In the genomic region with DNA sequence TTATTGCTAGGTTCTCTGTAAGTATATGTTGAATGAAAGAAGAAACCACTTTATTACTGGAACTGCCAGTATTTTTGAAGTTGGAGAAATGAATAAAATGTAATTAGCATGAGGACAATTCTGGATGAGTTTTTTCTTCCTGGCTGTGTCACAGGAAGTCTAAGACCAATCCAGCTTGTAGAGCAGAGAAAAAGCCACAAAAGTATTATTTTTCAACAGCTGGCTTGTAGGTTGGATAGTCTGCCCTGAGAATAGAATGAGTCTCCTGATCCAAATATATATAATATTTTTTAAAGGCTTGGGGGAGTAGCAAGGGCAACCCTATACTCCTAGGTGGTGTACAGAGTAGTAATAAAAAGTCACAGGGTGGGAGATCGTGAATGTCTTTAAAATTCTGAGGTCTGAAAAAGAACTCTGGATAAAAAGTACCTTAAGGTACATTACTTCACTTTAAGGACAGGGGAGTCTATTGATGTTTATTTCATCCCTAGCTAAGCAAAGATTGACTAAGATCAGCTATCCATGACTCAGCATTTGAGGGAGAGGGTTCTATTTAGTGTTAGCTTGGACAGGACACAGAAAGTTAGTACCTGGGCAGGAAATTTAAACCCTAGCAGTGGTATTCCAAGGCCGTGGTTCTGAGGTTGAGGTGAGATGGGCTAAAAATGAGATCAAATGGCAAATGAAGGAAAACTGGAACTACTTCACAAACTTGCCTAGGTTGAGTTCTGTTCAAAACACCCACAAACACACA, we compare ENCODE assay signal across 1 cellular context.
TF ChIP-seq lines count a peak whose summit lies in the region.

No MANE protein-coding gene starts in this region.

TF ChIP-seq in K562, 482 proteins besides CTCF, POLR2A, EP300 and RAD21 (continued from another document and continues in another):
- TF ChIP-seq, protein P1, sequence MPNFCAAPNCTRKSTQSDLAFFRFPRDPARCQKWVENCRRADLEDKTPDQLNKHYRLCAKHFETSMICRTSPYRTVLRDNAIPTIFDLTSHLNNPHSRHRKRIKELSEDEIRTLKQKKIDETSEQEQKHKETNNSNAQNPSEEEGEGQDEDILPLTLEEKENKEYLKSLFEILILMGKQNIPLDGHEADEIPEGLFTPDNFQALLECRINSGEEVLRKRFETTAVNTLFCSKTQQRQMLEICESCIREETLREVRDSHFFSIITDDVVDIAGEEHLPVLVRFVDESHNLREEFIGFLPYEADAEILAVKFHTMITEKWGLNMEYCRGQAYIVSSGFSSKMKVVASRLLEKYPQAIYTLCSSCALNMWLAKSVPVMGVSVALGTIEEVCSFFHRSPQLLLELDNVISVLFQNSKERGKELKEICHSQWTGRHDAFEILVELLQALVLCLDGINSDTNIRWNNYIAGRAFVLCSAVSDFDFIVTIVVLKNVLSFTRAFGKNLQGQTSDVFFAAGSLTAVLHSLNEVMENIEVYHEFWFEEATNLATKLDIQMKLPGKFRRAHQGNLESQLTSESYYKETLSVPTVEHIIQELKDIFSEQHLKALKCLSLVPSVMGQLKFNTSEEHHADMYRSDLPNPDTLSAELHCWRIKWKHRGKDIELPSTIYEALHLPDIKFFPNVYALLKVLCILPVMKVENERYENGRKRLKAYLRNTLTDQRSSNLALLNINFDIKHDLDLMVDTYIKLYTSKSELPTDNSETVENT (CRISPR knock-in tag; IDR thresholded peaks at IDR 0.05): no peak
- no peak for TF ChIP-seq ZNF184 (CRISPR knock-in tag; IDR thresholded peaks at IDR 0.05)
- peak; percentile 88 for TF ChIP-seq NFE2L1 (tag; IDR thresholded peaks at IDR 0.05; ENCODE audit: borderline replicate concordance, low read depth)
- no peak for TF ChIP-seq ZNF41 (CRISPR knock-in tag; conservative IDR thresholded peaks at IDR 0.05)
- TF ChIP-seq C11orf30 (IDR thresholded peaks at IDR 0.05; ENCODE audit: low read depth): peak; percentile 95
- no peak for TF ChIP-seq GTF2F1 (IDR thresholded peaks at IDR 0.05; ENCODE audit: low read depth, low read length)
- TF ChIP-seq ETS2 (tag; IDR thresholded peaks at IDR 0.05; ENCODE audit: borderline replicate concordance, poor library complexity, severe bottlenecking): no peak
- TF ChIP-seq GATA2 (CRISPR knock-in tag; IDR thresholded peaks at IDR 0.05): no peak
- peak; percentile 88 for TF ChIP-seq BACH1 (tag; IDR thresholded peaks at IDR 0.05)
- TF ChIP-seq SIRT6 (IDR thresholded peaks at IDR 0.05; ENCODE audit: low read depth, low read length): no peak
- TF ChIP-seq, protein P2, sequence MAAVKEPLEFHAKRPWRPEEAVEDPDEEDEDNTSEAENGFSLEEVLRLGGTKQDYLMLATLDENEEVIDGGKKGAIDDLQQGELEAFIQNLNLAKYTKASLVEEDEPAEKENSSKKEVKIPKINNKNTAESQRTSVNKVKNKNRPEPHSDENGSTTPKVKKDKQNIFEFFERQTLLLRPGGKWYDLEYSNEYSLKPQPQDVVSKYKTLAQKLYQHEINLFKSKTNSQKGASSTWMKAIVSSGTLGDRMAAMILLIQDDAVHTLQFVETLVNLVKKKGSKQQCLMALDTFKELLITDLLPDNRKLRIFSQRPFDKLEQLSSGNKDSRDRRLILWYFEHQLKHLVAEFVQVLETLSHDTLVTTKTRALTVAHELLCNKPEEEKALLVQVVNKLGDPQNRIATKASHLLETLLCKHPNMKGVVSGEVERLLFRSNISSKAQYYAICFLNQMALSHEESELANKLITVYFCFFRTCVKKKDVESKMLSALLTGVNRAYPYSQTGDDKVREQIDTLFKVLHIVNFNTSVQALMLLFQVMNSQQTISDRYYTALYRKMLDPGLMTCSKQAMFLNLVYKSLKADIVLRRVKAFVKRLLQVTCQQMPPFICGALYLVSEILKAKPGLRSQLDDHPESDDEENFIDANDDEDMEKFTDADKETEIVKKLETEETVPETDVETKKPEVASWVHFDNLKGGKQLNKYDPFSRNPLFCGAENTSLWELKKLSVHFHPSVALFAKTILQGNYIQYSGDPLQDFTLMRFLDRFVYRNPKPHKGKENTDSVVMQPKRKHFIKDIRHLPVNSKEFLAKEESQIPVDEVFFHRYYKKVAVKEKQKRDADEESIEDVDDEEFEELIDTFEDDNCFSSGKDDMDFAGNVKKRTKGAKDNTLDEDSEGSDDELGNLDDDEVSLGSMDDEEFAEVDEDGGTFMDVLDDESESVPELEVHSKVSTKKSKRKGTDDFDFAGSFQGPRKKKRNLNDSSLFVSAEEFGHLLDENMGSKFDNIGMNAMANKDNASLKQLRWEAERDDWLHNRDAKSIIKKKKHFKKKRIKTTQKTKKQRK (IDR thresholded peaks at IDR 0.05; ENCODE audit: borderline replicate concordance, low read depth, low read length): no peak
- TF ChIP-seq, protein P3, sequence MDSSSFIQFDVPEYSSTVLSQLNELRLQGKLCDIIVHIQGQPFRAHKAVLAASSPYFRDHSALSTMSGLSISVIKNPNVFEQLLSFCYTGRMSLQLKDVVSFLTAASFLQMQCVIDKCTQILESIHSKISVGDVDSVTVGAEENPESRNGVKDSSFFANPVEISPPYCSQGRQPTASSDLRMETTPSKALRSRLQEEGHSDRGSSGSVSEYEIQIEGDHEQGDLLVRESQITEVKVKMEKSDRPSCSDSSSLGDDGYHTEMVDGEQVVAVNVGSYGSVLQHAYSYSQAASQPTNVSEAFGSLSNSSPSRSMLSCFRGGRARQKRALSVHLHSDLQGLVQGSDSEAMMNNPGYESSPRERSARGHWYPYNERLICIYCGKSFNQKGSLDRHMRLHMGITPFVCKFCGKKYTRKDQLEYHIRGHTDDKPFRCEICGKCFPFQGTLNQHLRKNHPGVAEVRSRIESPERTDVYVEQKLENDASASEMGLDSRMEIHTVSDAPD (CRISPR knock-in tag; IDR thresholded peaks at IDR 0.05): no peak
- no peak for TF ChIP-seq POLR2B (IDR thresholded peaks at IDR 0.05; ENCODE audit: low read depth, partially characterized antibody)
- no peak for TF ChIP-seq BRF1 (IDR thresholded peaks at IDR 0.05; ENCODE audit: borderline replicate concordance, extremely low read depth, insufficient read length)
- TF ChIP-seq CHCHD3 (CRISPR knock-in tag; IDR thresholded peaks at IDR 0.05): no peak
- TF ChIP-seq, protein P4, sequence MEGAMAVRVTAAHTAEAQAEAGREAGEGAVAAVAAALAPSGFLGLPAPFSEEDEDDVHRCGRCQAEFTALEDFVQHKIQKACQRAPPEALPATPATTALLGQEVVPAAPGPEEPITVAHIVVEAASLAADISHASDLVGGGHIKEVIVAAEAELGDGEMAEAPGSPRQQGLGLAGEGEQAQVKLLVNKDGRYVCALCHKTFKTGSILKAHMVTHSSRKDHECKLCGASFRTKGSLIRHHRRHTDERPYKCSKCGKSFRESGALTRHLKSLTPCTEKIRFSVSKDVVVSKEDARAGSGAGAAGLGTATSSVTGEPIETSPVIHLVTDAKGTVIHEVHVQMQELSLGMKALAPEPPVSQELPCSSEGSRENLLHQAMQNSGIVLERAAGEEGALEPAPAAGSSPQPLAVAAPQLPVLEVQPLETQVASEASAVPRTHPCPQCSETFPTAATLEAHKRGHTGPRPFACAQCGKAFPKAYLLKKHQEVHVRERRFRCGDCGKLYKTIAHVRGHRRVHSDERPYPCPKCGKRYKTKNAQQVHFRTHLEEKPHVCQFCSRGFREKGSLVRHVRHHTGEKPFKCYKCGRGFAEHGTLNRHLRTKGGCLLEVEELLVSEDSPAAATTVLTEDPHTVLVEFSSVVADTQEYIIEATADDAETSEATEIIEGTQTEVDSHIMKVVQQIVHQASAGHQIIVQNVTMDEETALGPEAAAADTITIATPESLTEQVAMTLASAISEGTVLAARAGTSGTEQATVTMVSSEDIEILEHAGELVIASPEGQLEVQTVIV (CRISPR knock-in tag; IDR thresholded peaks at IDR 0.05; ENCODE audit: borderline replicate concordance): no peak
- TF ChIP-seq, protein P5, sequence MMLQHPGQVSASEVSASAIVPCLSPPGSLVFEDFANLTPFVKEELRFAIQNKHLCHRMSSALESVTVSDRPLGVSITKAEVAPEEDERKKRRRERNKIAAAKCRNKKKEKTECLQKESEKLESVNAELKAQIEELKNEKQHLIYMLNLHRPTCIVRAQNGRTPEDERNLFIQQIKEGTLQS (IDR thresholded peaks at IDR 0.05): peak; percentile 25; the same call in 1 of the 2 replicates
- TF ChIP-seq, protein P5 (CRISPR knock-in tag; conservative IDR thresholded peaks at IDR 0.05): no peak
- no peak for TF ChIP-seq ZNF644 (tag; IDR thresholded peaks at IDR 0.05; ENCODE audit: low read depth)
- TF ChIP-seq, protein P6, sequence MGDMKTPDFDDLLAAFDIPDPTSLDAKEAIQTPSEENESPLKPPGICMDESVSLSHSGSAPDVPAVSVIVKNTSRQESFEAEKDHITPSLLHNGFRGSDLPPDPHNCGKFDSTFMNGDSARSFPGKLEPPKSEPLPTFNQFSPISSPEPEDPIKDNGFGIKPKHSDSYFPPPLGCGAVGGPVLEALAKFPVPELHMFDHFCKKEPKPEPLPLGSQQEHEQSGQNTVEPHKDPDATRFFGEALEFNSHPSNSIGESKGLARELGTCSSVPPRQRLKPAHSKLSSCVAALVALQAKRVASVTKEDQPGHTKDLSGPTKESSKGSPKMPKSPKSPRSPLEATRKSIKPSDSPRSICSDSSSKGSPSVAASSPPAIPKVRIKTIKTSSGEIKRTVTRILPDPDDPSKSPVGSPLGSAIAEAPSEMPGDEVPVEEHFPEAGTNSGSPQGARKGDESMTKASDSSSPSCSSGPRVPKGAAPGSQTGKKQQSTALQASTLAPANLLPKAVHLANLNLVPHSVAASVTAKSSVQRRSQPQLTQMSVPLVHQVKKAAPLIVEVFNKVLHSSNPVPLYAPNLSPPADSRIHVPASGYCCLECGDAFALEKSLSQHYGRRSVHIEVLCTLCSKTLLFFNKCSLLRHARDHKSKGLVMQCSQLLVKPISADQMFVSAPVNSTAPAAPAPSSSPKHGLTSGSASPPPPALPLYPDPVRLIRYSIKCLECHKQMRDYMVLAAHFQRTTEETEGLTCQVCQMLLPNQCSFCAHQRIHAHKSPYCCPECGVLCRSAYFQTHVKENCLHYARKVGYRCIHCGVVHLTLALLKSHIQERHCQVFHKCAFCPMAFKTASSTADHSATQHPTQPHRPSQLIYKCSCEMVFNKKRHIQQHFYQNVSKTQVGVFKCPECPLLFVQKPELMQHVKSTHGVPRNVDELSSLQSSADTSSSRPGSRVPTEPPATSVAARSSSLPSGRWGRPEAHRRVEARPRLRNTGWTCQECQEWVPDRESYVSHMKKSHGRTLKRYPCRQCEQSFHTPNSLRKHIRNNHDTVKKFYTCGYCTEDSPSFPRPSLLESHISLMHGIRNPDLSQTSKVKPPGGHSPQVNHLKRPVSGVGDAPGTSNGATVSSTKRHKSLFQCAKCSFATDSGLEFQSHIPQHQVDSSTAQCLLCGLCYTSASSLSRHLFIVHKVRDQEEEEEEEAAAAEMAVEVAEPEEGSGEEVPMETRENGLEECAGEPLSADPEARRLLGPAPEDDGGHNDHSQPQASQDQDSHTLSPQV (IDR thresholded peaks at IDR 0.05): 0 out of 2 replicates have a peak, but pooled peaks have one; percentile 62
- TF ChIP-seq POLR2H (tag; IDR thresholded peaks at IDR 0.05; ENCODE audit: low read depth): no peak
- no peak for TF ChIP-seq CEBPG (CRISPR knock-in tag; IDR thresholded peaks at IDR 0.05)
- no peak for TF ChIP-seq CEBPG (tag; conservative IDR thresholded peaks at IDR 0.05 in 1 of 2, IDR thresholded peaks at IDR 0.05 in 1 of 2)
- no peak for TF ChIP-seq ZFP30 (CRISPR knock-in tag; IDR thresholded peaks at IDR 0.05; ENCODE audit: borderline replicate concordance)
- no peak for TF ChIP-seq MCM2 (IDR thresholded peaks at IDR 0.05; ENCODE audit: low read depth)
- no peak for TF ChIP-seq MTA1 (IDR thresholded peaks at IDR 0.05; ENCODE audit: borderline replicate concordance)
- TF ChIP-seq NFE2 (IDR thresholded peaks at IDR 0.05; ENCODE audit: low read depth): peak; percentile 95
- TF ChIP-seq MAFK (IDR thresholded peaks at IDR 0.05; ENCODE audit: low read length): peak; percentile 90
- no peak for TF ChIP-seq MTA2 (IDR thresholded peaks at IDR 0.05; ENCODE audit: low read depth)
- no peak for TF ChIP-seq ZNF263 (CRISPR knock-in tag; IDR thresholded peaks at IDR 0.05; ENCODE audit: borderline replicate concordance)
- TF ChIP-seq, protein P7, sequence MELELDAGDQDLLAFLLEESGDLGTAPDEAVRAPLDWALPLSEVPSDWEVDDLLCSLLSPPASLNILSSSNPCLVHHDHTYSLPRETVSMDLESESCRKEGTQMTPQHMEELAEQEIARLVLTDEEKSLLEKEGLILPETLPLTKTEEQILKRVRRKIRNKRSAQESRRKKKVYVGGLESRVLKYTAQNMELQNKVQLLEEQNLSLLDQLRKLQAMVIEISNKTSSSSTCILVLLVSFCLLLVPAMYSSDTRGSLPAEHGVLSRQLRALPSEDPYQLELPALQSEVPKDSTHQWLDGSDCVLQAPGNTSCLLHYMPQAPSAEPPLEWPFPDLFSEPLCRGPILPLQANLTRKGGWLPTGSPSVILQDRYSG (tag; conservative IDR thresholded peaks at IDR 0.05; ENCODE audit: low read depth): no peak
- TF ChIP-seq MYC (IDR thresholded peaks at IDR 0.05; ENCODE audit: low read depth, low read length): no peak
- TF ChIP-seq MYC (CRISPR knock-in tag; IDR thresholded peaks at IDR 0.05; ENCODE audit: borderline replicate concordance, low read depth): no peak
- no peak for TF ChIP-seq RBM34 (IDR thresholded peaks at IDR 0.05; ENCODE audit: borderline replicate concordance, insufficient read depth, low read length)
- TF ChIP-seq EZH2 (IDR thresholded peaks at IDR 0.05; ENCODE audit: borderline replicate concordance, low read depth, low read length): no peak
- TF ChIP-seq TAF9B (IDR thresholded peaks at IDR 0.05; ENCODE audit: partially characterized antibody): no peak
- TF ChIP-seq FOXJ2 (tag; IDR thresholded peaks at IDR 0.05): 0 out of 2 replicates have a peak, but pooled peaks have one; percentile 33
- no peak for TF ChIP-seq PHF20 (IDR thresholded peaks at IDR 0.05; ENCODE audit: partially characterized antibody)
- TF ChIP-seq ZNF354B (CRISPR knock-in tag; IDR thresholded peaks at IDR 0.05): no peak
- TF ChIP-seq ZNF507 (tag; conservative IDR thresholded peaks at IDR 0.05): no peak
- TF ChIP-seq ZNF146 (CRISPR knock-in tag; IDR thresholded peaks at IDR 0.05; ENCODE audit: unreplicated experiment): no peak
- TF ChIP-seq, protein P8, sequence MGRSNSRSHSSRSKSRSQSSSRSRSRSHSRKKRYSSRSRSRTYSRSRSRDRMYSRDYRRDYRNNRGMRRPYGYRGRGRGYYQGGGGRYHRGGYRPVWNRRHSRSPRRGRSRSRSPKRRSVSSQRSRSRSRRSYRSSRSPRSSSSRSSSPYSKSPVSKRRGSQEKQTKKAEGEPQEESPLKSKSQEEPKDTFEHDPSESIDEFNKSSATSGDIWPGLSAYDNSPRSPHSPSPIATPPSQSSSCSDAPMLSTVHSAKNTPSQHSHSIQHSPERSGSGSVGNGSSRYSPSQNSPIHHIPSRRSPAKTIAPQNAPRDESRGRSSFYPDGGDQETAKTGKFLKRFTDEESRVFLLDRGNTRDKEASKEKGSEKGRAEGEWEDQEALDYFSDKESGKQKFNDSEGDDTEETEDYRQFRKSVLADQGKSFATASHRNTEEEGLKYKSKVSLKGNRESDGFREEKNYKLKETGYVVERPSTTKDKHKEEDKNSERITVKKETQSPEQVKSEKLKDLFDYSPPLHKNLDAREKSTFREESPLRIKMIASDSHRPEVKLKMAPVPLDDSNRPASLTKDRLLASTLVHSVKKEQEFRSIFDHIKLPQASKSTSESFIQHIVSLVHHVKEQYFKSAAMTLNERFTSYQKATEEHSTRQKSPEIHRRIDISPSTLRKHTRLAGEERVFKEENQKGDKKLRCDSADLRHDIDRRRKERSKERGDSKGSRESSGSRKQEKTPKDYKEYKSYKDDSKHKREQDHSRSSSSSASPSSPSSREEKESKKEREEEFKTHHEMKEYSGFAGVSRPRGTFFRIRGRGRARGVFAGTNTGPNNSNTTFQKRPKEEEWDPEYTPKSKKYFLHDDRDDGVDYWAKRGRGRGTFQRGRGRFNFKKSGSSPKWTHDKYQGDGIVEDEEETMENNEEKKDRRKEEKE (IDR thresholded peaks at IDR 0.05; ENCODE audit: borderline replicate concordance in 1 of 2, control insufficient read depth in 1 of 2, low read depth in 2 of 2, low read length in 1 of 2): no peak
